Comparison of ENCODE assay signal across 1 cellular context in genomic region chr1:23123528-23123927, GRCh38.
TF ChIP-seq lines count a peak whose summit lies in the region.

No MANE protein-coding gene starts in this region.

TF ChIP-seq in A549, 52 proteins besides CTCF, POLR2A, EP300 and RAD21 (continued from another document):
- TF ChIP-seq REST (IDR thresholded peaks at IDR 0.05) (no peak), HOXB5 (CRISPR knock-in tag; IDR thresholded peaks at IDR 0.05) (no peak), FOSL2 (IDR thresholded peaks at IDR 0.05) (no peak), FOSL2 (CRISPR knock-in tag; IDR thresholded peaks at IDR 0.05) (no peak), FOXS1 (CRISPR knock-in tag; IDR thresholded peaks at IDR 0.05) (no peak), MAX (IDR thresholded peaks at IDR 0.05) (no peak)
TF ChIP-seq in A549: peak in this region for 0.
